30 cellular contexts compared by ENCODE assay signal in genomic region chr3:10268930-10269329, GRCh38. TPM values are rescaled to one million over a fixed set of nuclear protein-coding genes. Genes with fewer than 3 reads are reported as not detected.
DNase-seq lines count a peak whose midpoint lies in the region; ATAC-seq and TF ChIP-seq lines count a peak whose summit lies in the region.
"Had no signal": no experiment of that assay in that cellular context is flagged by ENCODE, and none has a peak within 500 bp of the region (broad histone marks: within the 10 kb centered on the region; RNA-seq: fewer than 3 reads in every experiment).

No MANE protein-coding gene starts in this region.

- DNase-seq in stimulated activated naive CD8-positive, alpha-beta T cell treated with anti-CD3 and anti-CD28 coated beads, Interleukin-15, Interleukin-2, amounts not matched to agents 100 U/mL and 50 U/mL, for 24 hours = no peak
- DNase-seq in activated naive CD8-positive, alpha-beta T cell treated with anti-CD3 and anti-CD28 coated beads, Interleukin-2, amount 50 U/mL, for 24 hours = no peak
- no peak for DNase-seq in naive thymus-derived CD4-positive, alpha-beta T cell
- DNase-seq in right lobe of liver (no peak), COLO829 (ENCODE audit: low spot score) (no peak)
- DNase-seq: activated naive CD4-positive, alpha-beta T cell treated with Interleukin-2 at 50 U/mL for 16 hours; amygdala; Calu3; DMS79 treated with DMSO at 0.1 percent for 48 hours; effector CD4-positive, alpha-beta T cell; hypothalamus; mammary epithelial cell; NCI-H1417 treated with DMSO at 0.1 percent for 48 hours; NCI-H2029 treated with DMSO at 0.1 percent for 48 hours; NCI-H226; NCI-H526 treated with DMSO at 0.1 percent for 48 hours; PC-9; right cardiac atrium; stimulated activated CD4-positive, alpha-beta T cell treated with anti-CD3 and anti-CD28 coated beads, Interleukin-12 subunit alpha, Interleukin-12 subunit beta, amount 100 ng/mL, for 4 hours; stimulated activated CD4-positive, alpha-beta T cell treated with anti-CD3 and anti-CD28 coated beads, Interleukin-2, amount 100 ng/mL, for 48 hours; trophoblast cell had no signal

- H3K27ac ChIP-seq in naive thymus-derived CD4-positive, alpha-beta T cell (ENCODE audit: low read depth, low read length) = peak overlapping the region; percentile 14
- no peak overlapping the region for H3K27ac ChIP-seq in right lobe of liver
- H3K27ac ChIP-seq: breast epithelium, PC-9, SK-N-MC had no signal

- no peak for TF ChIP-seq POLR2A in right lobe of liver (IDR thresholded peaks at IDR 0.05)

- no peak for ATAC-seq in stimulated activated naive CD8-positive, alpha-beta T cell treated with anti-CD3 and anti-CD28 coated beads, Interleukin-15, Interleukin-2, amounts not matched to agents 100 U/mL and 50 U/mL, for 24 hours
- no peak for ATAC-seq in activated naive CD8-positive, alpha-beta T cell treated with anti-CD3 and anti-CD28 coated beads, Interleukin-2, amount 50 U/mL, for 24 hours
- no peak for ATAC-seq in naive thymus-derived CD4-positive, alpha-beta T cell
- ATAC-seq in right lobe of liver (no peak), HG03439 (IDR thresholded peaks at IDR 0.05; ENCODE audit: unreplicated experiment) (no peak)
- ATAC-seq: activated CD4-positive, CD25-positive, alpha-beta regulatory T cell treated with anti-CD3 and anti-CD28 coated beads, Interleukin-2, amount 50 U/mL, for 24 hours; GM23338; right cardiac atrium had no signal

- peaks cover 73% of the 10 kb centered on the region for H3K36me3 Mint-ChIP-seq in stimulated activated naive CD8-positive, alpha-beta T cell treated with anti-CD3 and anti-CD28 coated beads, Interleukin-15, Interleukin-2, amounts not matched to agents 100 ng/mL and 50 ng/mL, for 24 hours (ENCODE audit: low read depth)
- peaks cover 58% of the 10 kb centered on the region for H3K36me3 Mint-ChIP-seq in activated naive CD8-positive, alpha-beta T cell treated with anti-CD3 and anti-CD28 coated beads, Interleukin-2, amount 50 U/mL, for 24 hours (ENCODE audit: low read depth)
- H3K36me3 Mint-ChIP-seq in naive thymus-derived CD4-positive, alpha-beta T cell = peaks cover 5 to 50% (median 35%) of the 10 kb centered on the region in 5 donors

- POLR2A ChIA-PET in naive thymus-derived CD4-positive, alpha-beta T cell (lab: Charles Lee) = interaction anchor here (1.0 kb wide), 1 partner anchor 52 kb away, joined by 3 read pairs; the partner anchor contains the start of gene SEC13

- no peaks in the 10 kb centered on the region for H3K9me3 ChIP-seq in naive thymus-derived CD4-positive, alpha-beta T cell (ENCODE audit: control insufficient read depth in 2 of 3, low read length in 3 of 3)
- H3K9me3 ChIP-seq in right lobe of liver = no peaks in the 10 kb centered on the region
- H3K9me3 ChIP-seq: BLaER1 treated with 17β-estradiol and CSF1 and Interleukin-3, amounts not matched to agents 10 nM and 100 nM; breast epithelium had no signal

- WGBS in right lobe of liver (ENCODE audit: insufficient coverage, low coverage, low lambda C conversion rate, missing lambda C conversion rate) = 96% methylated on average over 4 of the region's 5 CpGs

- H3K27ac Mint-ChIP-seq in stimulated activated naive CD8-positive, alpha-beta T cell treated with anti-CD3 and anti-CD28 coated beads, Interleukin-15, Interleukin-2, amounts not matched to agents 100 ng/mL and 50 ng/mL, for 24 hours = peak overlapping the region; percentile 14
- peak overlapping the region; percentile 42 for H3K27ac Mint-ChIP-seq in activated naive CD8-positive, alpha-beta T cell treated with anti-CD3 and anti-CD28 coated beads, Interleukin-2, amount 50 U/mL, for 24 hours
- peak overlapping the region in 7 of 9 donors; percentile 18 to 85 (median 28) for H3K27ac Mint-ChIP-seq in naive thymus-derived CD4-positive, alpha-beta T cell
- H3K27ac Mint-ChIP-seq: GM23338; T-helper 1 cell treated with Interleukin-12 subunit alpha and Interleukin-12 subunit beta and Interleukin-4 antibody, amounts not matched to agents 30 μg/mL and 1 μg/mL, for 36 hours had no signal

- no peaks in the 10 kb centered on the region for H3K9me3 Mint-ChIP-seq in stimulated activated naive CD8-positive, alpha-beta T cell treated with anti-CD3 and anti-CD28 coated beads, Interleukin-15, Interleukin-2, amounts not matched to agents 100 ng/mL and 50 ng/mL, for 24 hours
- no peaks in the 10 kb centered on the region for H3K9me3 Mint-ChIP-seq in activated naive CD8-positive, alpha-beta T cell treated with anti-CD3 and anti-CD28 coated beads, Interleukin-2, amount 50 U/mL, for 24 hours
- no peaks in the 10 kb centered on the region for H3K9me3 Mint-ChIP-seq in naive thymus-derived CD4-positive, alpha-beta T cell
- H3K9me3 Mint-ChIP-seq: GM23338; T-helper 1 cell treated with Interleukin-12 subunit alpha and Interleukin-12 subunit beta and Interleukin-4 antibody, amounts not matched to agents 30 μg/mL and 1 μg/mL, for 36 hours had no signal

- peaks cover 31 to 50% of the 10 kb centered on the region in 2 donors for H3K4me1 ChIP-seq in naive thymus-derived CD4-positive, alpha-beta T cell (ENCODE audit: control insufficient read depth in 2 of 2, insufficient read depth in 2 of 2, low read length in 2 of 2)
- H3K4me1 ChIP-seq in right lobe of liver = peaks cover 0 to 20% (median 9%) of the 10 kb centered on the region in 4 donors

- no peak overlapping the region for H3K4me3 ChIP-seq in naive thymus-derived CD4-positive, alpha-beta T cell (ENCODE audit: low read length)
- no peak overlapping the region for H3K4me3 ChIP-seq in right lobe of liver
- H3K4me3 ChIP-seq: BLaER1 treated with 17β-estradiol and CSF1 and Interleukin-3, amounts not matched to agents 10 nM and 100 nM; breast epithelium; GM23338; PC-9; SK-N-MC had no signal

- no peak for TF ChIP-seq CTCF in right lobe of liver (IDR thresholded peaks at IDR 0.05)

- peaks cover 51% of the 10 kb centered on the region for H3K4me1 Mint-ChIP-seq in stimulated activated naive CD8-positive, alpha-beta T cell treated with anti-CD3 and anti-CD28 coated beads, Interleukin-15, Interleukin-2, amounts not matched to agents 100 ng/mL and 50 ng/mL, for 24 hours (ENCODE audit: low read depth)
- peaks cover 51% of the 10 kb centered on the region for H3K4me1 Mint-ChIP-seq in activated naive CD8-positive, alpha-beta T cell treated with anti-CD3 and anti-CD28 coated beads, Interleukin-2, amount 50 U/mL, for 24 hours
- H3K4me1 Mint-ChIP-seq in naive thymus-derived CD4-positive, alpha-beta T cell = peaks cover 36 to 95% (median 72%) of the 10 kb centered on the region in 7 donors

- H3K27me3 ChIP-seq in naive thymus-derived CD4-positive, alpha-beta T cell (ENCODE audit: control insufficient read depth in 2 of 2, insufficient read depth in 2 of 2, low read length in 2 of 2) = no peaks in the 10 kb centered on the region
- H3K27me3 ChIP-seq in right lobe of liver = no peaks in the 10 kb centered on the region
- H3K27me3 ChIP-seq: BLaER1 treated with 17β-estradiol and CSF1 and Interleukin-3, amounts not matched to agents 10 nM and 100 nM; breast epithelium had no signal

- H3K4me3 Mint-ChIP-seq in stimulated activated naive CD8-positive, alpha-beta T cell treated with anti-CD3 and anti-CD28 coated beads, Interleukin-15, Interleukin-2, amounts not matched to agents 100 ng/mL and 50 ng/mL, for 24 hours = no peak overlapping the region
- H3K4me3 Mint-ChIP-seq in activated naive CD8-positive, alpha-beta T cell treated with anti-CD3 and anti-CD28 coated beads, Interleukin-2, amount 50 U/mL, for 24 hours = no peak overlapping the region
- peak overlapping the region in 2 of 10 donors; percentile 5 to 12 for H3K4me3 Mint-ChIP-seq in naive thymus-derived CD4-positive, alpha-beta T cell
- H3K4me3 Mint-ChIP-seq: GM23338; T-helper 1 cell treated with Interleukin-12 subunit alpha and Interleukin-12 subunit beta and Interleukin-4 antibody, amounts not matched to agents 30 μg/mL and 1 μg/mL, for 36 hours had no signal

- intact Hi-C loops in naive thymus-derived CD4-positive, alpha-beta T cell (cut with micrococcal nuclease) = no loop called here
- intact Hi-C loops in right lobe of liver (cut with DNase I) = no loop called here

- H3K36me3 ChIP-seq in naive thymus-derived CD4-positive, alpha-beta T cell (ENCODE audit: control insufficient read depth in 2 of 3, insufficient read depth in 3 of 3, low read length in 3 of 3) = peaks cover 9 to 57% (median 20%) of the 10 kb centered on the region in 3 experiments
- H3K36me3 ChIP-seq in right lobe of liver = peaks cover 0 to 29% (median 9%) of the 10 kb centered on the region in 4 donors
- H3K36me3 ChIP-seq: breast epithelium had no signal

- no peaks in the 10 kb centered on the region for H3K27me3 Mint-ChIP-seq in stimulated activated naive CD8-positive, alpha-beta T cell treated with anti-CD3 and anti-CD28 coated beads, Interleukin-15, Interleukin-2, amounts not matched to agents 100 ng/mL and 50 ng/mL, for 24 hours
- no peaks in the 10 kb centered on the region for H3K27me3 Mint-ChIP-seq in activated naive CD8-positive, alpha-beta T cell treated with anti-CD3 and anti-CD28 coated beads, Interleukin-2, amount 50 U/mL, for 24 hours
- no peaks in the 10 kb centered on the region for H3K27me3 Mint-ChIP-seq in naive thymus-derived CD4-positive, alpha-beta T cell

- CTCF ChIA-PET in naive thymus-derived CD4-positive, alpha-beta T cell (lab: Charles Lee) = interaction anchor here (0.8 to 1.2 kb wide), 3 partner anchors 18 to 102 kb away, joined by 3 read pairs; no protein-coding TSS in a partner anchor

RNA-seq across cellular contexts. Expression of gene TATDN2, which starts 20.7 kb away (rescaled TPM):
- 10 to 100 TPM; 52.9 to 88.8 (median 71.6) TPM for total RNA-seq in naive thymus-derived CD4-positive, alpha-beta T cell
- polyA plus RNA-seq in naive thymus-derived CD4-positive, alpha-beta T cell = 10 to 100 TPM; 12.9 to 26.8 TPM
- 10 to 100 TPM in 3 of 6 experiments, 1 to 10 TPM in 3; 7.2 to 13.4 (median 10.1) TPM for total RNA-seq in right lobe of liver

RNA-seq across cellular contexts. Expression of gene GHRL, which starts 23.8 kb away (rescaled TPM):
- total RNA-seq in naive thymus-derived CD4-positive, alpha-beta T cell = 1 to 10 TPM in 4 of 5 experiments, under 1 TPM in 1; 0.35 to 3.8 (median 1.3) TPM
- polyA plus RNA-seq in naive thymus-derived CD4-positive, alpha-beta T cell = under 1 TPM; 0.67 to 0.69 TPM
- under 1 TPM in 2 of 6 experiments, not detected in 4; 0.32 to 0.43 TPM for total RNA-seq in right lobe of liver
- total RNA-seq: GM23338, LHCN-M2, PC-9, right cardiac atrium had no signal
- polyA plus RNA-seq: mammary epithelial cell had no signal

RNA-seq across cellular contexts. Expression of gene SEC13, which starts 52.0 kb away (rescaled TPM):
- total RNA-seq in naive thymus-derived CD4-positive, alpha-beta T cell = 10 to 100 TPM; 63.9 to 98.9 (median 71.0) TPM
- polyA plus RNA-seq in naive thymus-derived CD4-positive, alpha-beta T cell = 100 to 1,000 TPM; 129 to 131 TPM
- 10 to 100 TPM; 49.1 to 74.7 (median 64.4) TPM for total RNA-seq in right lobe of liver
